In genomic region chr16:85398688-85399582, GRCh38 we compare ENCODE assay signal across 19 cellular contexts.
DNase-seq lines count a peak whose midpoint lies in the region; ATAC-seq and TF ChIP-seq lines count a peak whose summit lies in the region.
"Had no signal": no experiment of that assay in that cellular context is flagged by ENCODE, and none has a peak within 500 bp of the region (broad histone marks: within the 10 kb centered on the region; RNA-seq: fewer than 3 reads in every experiment).

No MANE protein-coding gene starts in this region.

- CTCF ChIA-PET in activated naive CD4-positive, alpha-beta T cell treated with anti-CD3 and anti-CD28 coated beads for 36 hours (lab: Charles Lee) = interaction anchor here (1.1 kb wide), 1 partner anchor 217 kb away, joined by 4 read pairs; no protein-coding TSS in a partner anchor
- CTCF ChIA-PET in RWPE1 (lab: Yijun Ruan, JAX) = interaction anchor here (0.6 to 2.3 kb wide), 2 partner anchors 8 to 21 kb away, joined by 4 to 6 read pairs; no protein-coding TSS in a partner anchor

- no peak overlapping the region for H3K4me3 Mint-ChIP-seq in activated naive CD4-positive, alpha-beta T cell treated with anti-CD3 and anti-CD28 coated beads for 36 hours
- H3K4me3 Mint-ChIP-seq: activated CD4-positive, alpha-beta T cell treated with anti-CD3 and anti-CD28 coated beads, Interleukin-2, amount 10 ng/mL, durations not matched to agents 24 days and 14 days; effector memory CD8-positive, alpha-beta T cell; neural crest cell; T-cell had no signal

- peaks cover 12% of the 10 kb centered on the region for H3K4me1 ChIP-seq in right cardiac atrium (ENCODE audit: control insufficient read depth, insufficient read depth, low read length)

- no peaks in the 10 kb centered on the region for H3K9me3 Mint-ChIP-seq in activated naive CD4-positive, alpha-beta T cell treated with anti-CD3 and anti-CD28 coated beads for 36 hours
- H3K9me3 Mint-ChIP-seq: activated CD4-positive, alpha-beta T cell treated with anti-CD3 and anti-CD28 coated beads, Interleukin-2, amount 10 ng/mL, durations not matched to agents 24 days and 14 days; effector memory CD8-positive, alpha-beta T cell; neural crest cell; T-cell had no signal

- no peaks in the 10 kb centered on the region for H3K4me1 Mint-ChIP-seq in activated naive CD4-positive, alpha-beta T cell treated with anti-CD3 and anti-CD28 coated beads for 36 hours (ENCODE audit: low read depth)
- H3K4me1 Mint-ChIP-seq: activated CD4-positive, alpha-beta T cell treated with anti-CD3 and anti-CD28 coated beads, Interleukin-2, amount 10 ng/mL, durations not matched to agents 24 days and 14 days; T-cell had no signal

- H3K4me3 ChIP-seq in right cardiac atrium (ENCODE audit: low read length) = no peak overlapping the region
- H3K4me3 ChIP-seq: MG63, psoas muscle, vagina had no signal

- H3K36me3 Mint-ChIP-seq in activated naive CD4-positive, alpha-beta T cell treated with anti-CD3 and anti-CD28 coated beads for 36 hours (ENCODE audit: low read depth) = no peaks in the 10 kb centered on the region
- H3K36me3 Mint-ChIP-seq: T-cell had no signal

- H3K9me3 ChIP-seq in right cardiac atrium (ENCODE audit: control insufficient read depth, low read length) = no peaks in the 10 kb centered on the region
- H3K9me3 ChIP-seq: MG63, psoas muscle, vagina had no signal

- WGBS in right cardiac atrium = 86% methylated on average over 22 of the region's 22 CpGs

- DNase-seq in activated naive CD4-positive, alpha-beta T cell treated with anti-CD3 and anti-CD28 coated beads for 36 hours = peak; percentile 4
- no peak for DNase-seq in activated naive CD4-positive, alpha-beta T cell (lab: John Stamatoyannopoulos, UW)
- DNase-seq in RWPE1 (ENCODE audit: low spot score) (no peak), right cardiac atrium (peak in 2 of 3 donors; percentile 4 to 31), sciatic nerve (ENCODE audit: low spot score) (peak; percentile 47), NOMO-1 treated with dmso at 0.1 percent for 144 hours (lab: John Stamatoyannopoulos, UW; ENCODE audit: unreplicated experiment) (no peak), NCI-H446 treated with DMSO at 0.1 percent for 48 hours (lab: John Stamatoyannopoulos, UW) (no peak)
- no peak for DNase-seq in stimulated activated naive CD8-positive, alpha-beta T cell treated with anti-CD3 and anti-CD28 coated beads, Interleukin-15, Interleukin-2, amounts not matched to agents 100 U/mL and 50 U/mL, for 24 hours
- DNase-seq: activated CD4-positive, alpha-beta T cell treated with anti-CD3 and anti-CD28 coated beads, Interleukin-2, amount 10 ng/mL, durations not matched to agents 24 days and 14 days; activated gamma-delta T cell treated with Interleukin-2 at 50 U/mL for 16 hours; effector memory CD8-positive, alpha-beta T cell; MG63; SIG-M5; stimulated activated CD8-positive, alpha-beta memory T cell treated with anti-CD3 and anti-CD28 coated beads, Interleukin-4, amount 100 ng/mL, for 48 hours had no signal

- H3K27me3 Mint-ChIP-seq in activated naive CD4-positive, alpha-beta T cell treated with anti-CD3 and anti-CD28 coated beads for 36 hours (ENCODE audit: low read depth) = no peaks in the 10 kb centered on the region
- H3K27me3 Mint-ChIP-seq: activated CD4-positive, alpha-beta T cell treated with anti-CD3 and anti-CD28 coated beads, Interleukin-2, amount 10 ng/mL, durations not matched to agents 24 days and 14 days; effector memory CD8-positive, alpha-beta T cell; T-cell had no signal

- no peaks in the 10 kb centered on the region for H3K27me3 ChIP-seq in right cardiac atrium (ENCODE audit: control insufficient read depth, insufficient read depth)
- H3K27me3 ChIP-seq: MG63, vagina had no signal

- POLR2A ChIA-PET in RWPE1 (lab: Yijun Ruan, JAX; ENCODE audit: low non-redundant PET) = no interaction called here

- intact Hi-C loops in activated naive CD4-positive, alpha-beta T cell treated with anti-CD3 and anti-CD28 coated beads for 36 hours (cut with micrococcal nuclease) = loop anchor here (10.0 kb wide), 1 partner anchor 316 kb away; no protein-coding TSS in a partner anchor
- intact Hi-C loops in right cardiac atrium (cut with DNase I) (loop anchor here in 2 of 4 donors (10.0 kb wide), 2 partner anchors 216 to 316 kb away; partner anchors contain the start of gene GSE1 (in 1 of the 2)), sciatic nerve (cut with DNase I) (no loop called here)

- H3K27ac Mint-ChIP-seq in activated naive CD4-positive, alpha-beta T cell treated with anti-CD3 and anti-CD28 coated beads for 36 hours = no peak overlapping the region
- H3K27ac Mint-ChIP-seq: activated CD4-positive, alpha-beta T cell treated with anti-CD3 and anti-CD28 coated beads, Interleukin-2, amount 10 ng/mL, durations not matched to agents 24 days and 14 days; effector memory CD8-positive, alpha-beta T cell; T-cell had no signal

- H3K27ac ChIP-seq in RWPE1 (peak overlapping the region; percentile 100), right cardiac atrium (ENCODE audit: low read length) (no peak overlapping the region)
- H3K27ac ChIP-seq: C4-2B, psoas muscle, vagina had no signal

- ATAC-seq in right cardiac atrium = no peak
- no peak for ATAC-seq in sciatic nerve
- ATAC-seq in stimulated activated naive CD8-positive, alpha-beta T cell treated with anti-CD3 and anti-CD28 coated beads, Interleukin-15, Interleukin-2, amounts not matched to agents 100 U/mL and 50 U/mL, for 24 hours = no peak
- ATAC-seq: effector memory CD8-positive, alpha-beta T cell; psoas muscle; T-cell had no signal

- TF ChIP-seq CTCF in RWPE1 (conservative IDR thresholded peaks at IDR 0.05; ENCODE audit: low read depth) = no peak

Comparison
In these comparisons a context has a peak if more than half of its experiments do, and no peak if none do; other contexts are left out.
1. DNase-seq: peak in activated naive CD4-positive, alpha-beta T cell treated with anti-CD3 and anti-CD28 coated beads for 36 hours (single experiment), right cardiac atrium (2 of 3) and sciatic nerve (single experiment); none in activated naive CD4-positive, alpha-beta T cell (0 of 4), RWPE1 (single experiment), stimulated activated naive CD8-positive, alpha-beta T cell treated with anti-CD3 and anti-CD28 coated beads, Interleukin-15, Interleukin-2, amounts not matched to agents 100 U/mL and 50 U/mL, for 24 hours (single experiment), NOMO-1 treated with dmso at 0.1 percent for 144 hours (single experiment) and NCI-H446 treated with DMSO at 0.1 percent for 48 hours (single experiment).